In the genomic region with DNA sequence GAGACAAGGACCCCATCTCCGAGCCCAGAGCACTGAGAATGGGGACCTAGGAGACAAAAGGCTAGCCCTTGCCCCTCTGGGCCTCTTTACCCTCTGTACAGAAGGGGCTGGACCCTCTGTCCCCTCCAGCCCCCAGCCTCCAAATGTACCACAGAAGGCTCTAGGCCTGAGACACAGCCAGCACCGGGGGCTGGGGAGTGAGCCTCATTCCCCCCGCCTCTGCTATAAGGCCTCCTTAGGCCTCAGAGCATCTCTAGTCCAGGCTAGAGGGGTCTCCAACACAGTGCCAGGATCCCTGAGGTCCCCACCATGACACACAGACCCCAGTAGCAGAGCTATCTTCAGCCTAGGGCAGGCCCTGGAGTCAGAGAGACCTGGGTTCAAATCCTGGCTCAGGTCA, we compare ENCODE assay signal across 1 cellular context.
TF ChIP-seq lines count a peak whose summit lies in the region.

No MANE protein-coding gene starts in this region.

TF ChIP-seq in IMR-90, 13 proteins besides CTCF, POLR2A, EP300 and RAD21 (continued from another document):
- TF ChIP-seq, protein P1, sequence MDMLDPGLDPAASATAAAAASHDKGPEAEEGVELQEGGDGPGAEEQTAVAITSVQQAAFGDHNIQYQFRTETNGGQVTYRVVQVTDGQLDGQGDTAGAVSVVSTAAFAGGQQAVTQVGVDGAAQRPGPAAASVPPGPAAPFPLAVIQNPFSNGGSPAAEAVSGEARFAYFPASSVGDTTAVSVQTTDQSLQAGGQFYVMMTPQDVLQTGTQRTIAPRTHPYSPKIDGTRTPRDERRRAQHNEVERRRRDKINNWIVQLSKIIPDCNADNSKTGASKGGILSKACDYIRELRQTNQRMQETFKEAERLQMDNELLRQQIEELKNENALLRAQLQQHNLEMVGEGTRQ (IDR thresholded peaks at IDR 0.05; ENCODE audit: low read depth, low read length) = no peak
TF ChIP-seq in IMR-90: peak in this region for 0.
